ENCODE assay signal across 1 cellular context in the genomic region with DNA sequence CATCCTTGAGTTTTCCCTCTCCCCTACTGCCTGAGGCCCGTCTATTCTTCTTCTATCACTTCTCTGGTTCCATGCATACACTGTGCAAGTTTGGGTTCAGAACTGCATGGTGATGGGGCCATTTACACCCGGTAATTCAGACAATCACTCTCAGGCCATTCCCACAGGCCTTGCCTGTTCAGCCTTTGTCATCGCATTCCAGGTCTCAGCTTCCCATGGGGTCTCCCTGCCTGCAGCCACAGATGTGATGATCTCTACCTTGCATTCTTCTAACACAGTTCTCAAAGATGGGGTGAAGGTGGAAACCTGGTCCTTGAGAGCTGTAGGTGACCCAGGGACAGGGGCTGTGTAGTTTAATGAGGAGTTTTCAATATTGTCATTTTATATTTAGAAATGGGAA.
TF ChIP-seq lines count a peak whose summit lies in the region.

No MANE protein-coding gene starts in this region.

TF ChIP-seq in GM12878, 131 proteins besides CTCF, POLR2A, EP300 and RAD21:
- no peak for TF ChIP-seq IKZF1 (conservative IDR thresholded peaks at IDR 0.05)
- no peak for TF ChIP-seq TCF3 (IDR thresholded peaks at IDR 0.05; ENCODE audit: borderline replicate concordance, insufficient read depth, low read depth, low read length)
- TF ChIP-seq, protein P1, sequence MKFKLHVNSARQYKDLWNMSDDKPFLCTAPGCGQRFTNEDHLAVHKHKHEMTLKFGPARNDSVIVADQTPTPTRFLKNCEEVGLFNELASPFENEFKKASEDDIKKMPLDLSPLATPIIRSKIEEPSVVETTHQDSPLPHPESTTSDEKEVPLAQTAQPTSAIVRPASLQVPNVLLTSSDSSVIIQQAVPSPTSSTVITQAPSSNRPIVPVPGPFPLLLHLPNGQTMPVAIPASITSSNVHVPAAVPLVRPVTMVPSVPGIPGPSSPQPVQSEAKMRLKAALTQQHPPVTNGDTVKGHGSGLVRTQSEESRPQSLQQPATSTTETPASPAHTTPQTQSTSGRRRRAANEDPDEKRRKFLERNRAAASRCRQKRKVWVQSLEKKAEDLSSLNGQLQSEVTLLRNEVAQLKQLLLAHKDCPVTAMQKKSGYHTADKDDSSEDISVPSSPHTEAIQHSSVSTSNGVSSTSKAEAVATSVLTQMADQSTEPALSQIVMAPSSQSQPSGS (IDR thresholded peaks at IDR 0.05; ENCODE audit: low read length), result no peak
- TF ChIP-seq NFXL1 (IDR thresholded peaks at IDR 0.05; ENCODE audit: borderline replicate concordance), result no peak
- TF ChIP-seq TCF12 (IDR thresholded peaks at IDR 0.05; ENCODE audit: low read depth, low read length), result no peak
- no peak for TF ChIP-seq ASH2L (IDR thresholded peaks at IDR 0.05; ENCODE audit: borderline replicate concordance, low read depth)
- TF ChIP-seq MYC (IDR thresholded peaks at IDR 0.05; ENCODE audit: insufficient read depth, insufficient read length, insufficient replicate concordance, low read length, severe bottlenecking), result no peak
- TF ChIP-seq RAD51 (IDR thresholded peaks at IDR 0.05), result no peak
- TF ChIP-seq RELB (IDR thresholded peaks at IDR 0.05; ENCODE audit: low read depth), result no peak
- TF ChIP-seq SKIL (IDR thresholded peaks at IDR 0.05; ENCODE audit: low read depth, poor library complexity, severe bottlenecking), result no peak
- no peak for TF ChIP-seq USF1 (IDR thresholded peaks at IDR 0.05; ENCODE audit: borderline replicate concordance, extremely low read length, insufficient read depth, low read depth, low read length)
- TF ChIP-seq ZNF217 (IDR thresholded peaks at IDR 0.05), result no peak
- TF ChIP-seq, protein P2, sequence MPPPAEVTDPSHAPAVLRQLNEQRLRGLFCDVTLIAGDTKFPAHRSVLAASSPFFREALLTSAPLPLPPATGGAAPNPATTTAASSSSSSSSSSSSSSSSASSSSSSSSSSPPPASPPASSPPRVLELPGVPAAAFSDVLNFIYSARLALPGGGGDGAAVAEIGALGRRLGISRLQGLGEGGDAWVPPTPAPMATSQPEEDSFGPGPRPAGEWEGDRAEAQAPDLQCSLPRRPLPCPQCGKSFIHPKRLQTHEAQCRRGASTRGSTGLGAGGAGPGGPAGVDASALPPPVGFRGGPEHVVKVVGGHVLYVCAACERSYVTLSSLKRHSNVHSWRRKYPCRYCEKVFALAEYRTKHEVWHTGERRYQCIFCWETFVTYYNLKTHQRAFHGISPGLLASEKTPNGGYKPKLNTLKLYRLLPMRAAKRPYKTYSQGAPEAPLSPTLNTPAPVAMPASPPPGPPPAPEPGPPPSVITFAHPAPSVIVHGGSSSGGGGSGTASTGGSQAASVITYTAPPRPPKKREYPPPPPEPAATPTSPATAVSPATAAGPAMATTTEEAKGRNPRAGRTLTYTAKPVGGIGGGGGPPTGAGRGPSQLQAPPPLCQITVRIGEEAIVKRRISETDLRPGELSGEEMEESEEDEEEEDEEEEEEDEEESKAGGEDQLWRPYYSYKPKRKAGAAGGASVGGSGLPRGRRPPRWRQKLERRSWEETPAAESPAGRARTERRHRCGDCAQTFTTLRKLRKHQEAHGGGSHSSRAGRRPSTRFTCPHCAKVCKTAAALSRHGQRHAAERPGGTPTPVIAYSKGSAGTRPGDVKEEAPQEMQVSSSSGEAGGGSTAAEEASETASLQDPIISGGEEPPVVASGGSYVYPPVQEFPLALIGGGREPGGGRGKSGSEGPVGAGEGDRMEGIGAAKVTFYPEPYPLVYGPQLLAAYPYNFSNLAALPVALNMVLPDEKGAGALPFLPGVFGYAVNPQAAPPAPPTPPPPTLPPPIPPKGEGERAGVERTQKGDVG (CRISPR knock-in tag; IDR thresholded peaks at IDR 0.05), result no peak
- no peak for TF ChIP-seq GATAD2B (conservative IDR thresholded peaks at IDR 0.05; ENCODE audit: low read depth)
- TF ChIP-seq YBX1 (IDR thresholded peaks at IDR 0.05), result no peak
- TF ChIP-seq SP1 (IDR thresholded peaks at IDR 0.05; ENCODE audit: low read depth, low read length), result no peak
- TF ChIP-seq CBFB (IDR thresholded peaks at IDR 0.05; ENCODE audit: low read depth), result no peak
